ENCODE assay signal across 8 cellular contexts in the genomic region with DNA sequence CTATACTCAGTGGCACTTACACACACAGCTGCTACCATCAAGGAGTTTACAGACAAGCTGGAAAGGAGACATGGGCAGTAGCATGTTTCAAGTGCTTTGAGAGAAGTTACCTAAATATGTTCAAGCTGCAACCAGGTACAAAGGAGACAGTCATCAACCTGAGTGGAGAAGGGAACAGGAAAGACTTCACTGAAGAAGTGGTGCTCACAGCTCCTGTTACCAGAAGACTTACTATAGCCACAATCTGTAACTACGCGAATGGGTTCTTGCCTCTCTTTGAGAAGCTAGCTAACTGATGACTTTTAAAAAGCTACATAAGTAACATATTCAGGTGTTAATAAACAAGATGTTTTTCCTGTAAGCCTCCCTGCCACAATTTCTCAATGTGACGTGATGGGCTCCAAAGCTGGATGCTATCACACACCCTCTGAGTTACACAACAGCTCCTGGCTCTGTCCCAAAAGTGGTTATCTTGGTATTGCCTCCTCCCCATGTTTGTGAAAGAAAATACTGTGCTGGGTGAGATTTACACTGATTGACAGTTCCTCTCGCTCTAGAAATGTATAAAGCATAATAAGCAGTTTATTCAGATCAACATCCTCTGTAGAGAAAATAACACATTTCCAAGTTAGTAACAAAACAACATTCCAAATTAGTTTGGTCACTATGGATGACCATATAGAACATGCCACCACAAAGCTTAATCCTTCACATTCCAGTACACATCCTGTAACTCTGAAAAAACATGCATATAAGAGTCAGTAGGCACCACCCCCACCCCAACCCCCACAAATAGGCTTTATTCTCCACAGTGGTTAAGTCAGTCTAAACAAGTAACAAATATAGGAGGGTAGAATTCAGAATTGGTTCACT.
DNase-seq lines count a peak whose midpoint lies in the region; ATAC-seq and TF ChIP-seq lines count a peak whose summit lies in the region.

No MANE protein-coding gene starts in this region.

- no peak overlapping the region for H3K4me3 Mint-ChIP-seq in activated T-cell treated with anti-CD3 and anti-CD28 coated beads, Interleukin-2, amount 50 U/mL, for 4 hours

- no peaks in the 10 kb centered on the region for H3K27me3 ChIP-seq in fibroblast of lung (ENCODE audit: control insufficient read depth, insufficient read depth, low read length)
- H3K27me3 ChIP-seq in osteoblast (ENCODE audit: insufficient read depth, low read length) = no peaks in the 10 kb centered on the region

- H3K27me3 Mint-ChIP-seq in activated T-cell treated with anti-CD3 and anti-CD28 coated beads, Interleukin-2, amount 50 U/mL, for 4 hours (ENCODE audit: low read depth) = no peaks in the 10 kb centered on the region

- no peak overlapping the region for H3K9ac ChIP-seq in fibroblast of lung (ENCODE audit: insufficient read depth, low read length)

- H3K36me3 Mint-ChIP-seq in activated T-cell treated with anti-CD3 and anti-CD28 coated beads, Interleukin-2, amount 50 U/mL, for 4 hours (ENCODE audit: insufficient read depth) = peaks cover 9% of the 10 kb centered on the region

- H3K4me1 ChIP-seq in fibroblast of lung (ENCODE audit: control insufficient read depth, extremely low read depth, insufficient read depth, low read length) = peaks cover 17% of the 10 kb centered on the region
- peaks cover 28% of the 10 kb centered on the region for H3K4me1 ChIP-seq in osteoblast (ENCODE audit: insufficient read depth, low read length)

- H2AFZ ChIP-seq in fibroblast of lung (ENCODE audit: low read length) (no peak overlapping the region), osteoblast (ENCODE audit: low read length) (no peak overlapping the region)

- H3K9me3 Mint-ChIP-seq in activated T-cell treated with anti-CD3 and anti-CD28 coated beads, Interleukin-2, amount 50 U/mL, for 4 hours = no peaks in the 10 kb centered on the region

- H3K27ac ChIP-seq in fibroblast of lung (ENCODE audit: insufficient read depth, low read length) (peak overlapping the region; percentile 61), osteoblast (ENCODE audit: low read depth, low read length) (peak overlapping the region; percentile 94)

- peaks cover 22% of the 10 kb centered on the region for H3K79me2 ChIP-seq in fibroblast of lung (ENCODE audit: control insufficient read depth, insufficient read depth, low read length)
- peaks cover 53% of the 10 kb centered on the region for H3K79me2 ChIP-seq in osteoblast (ENCODE audit: insufficient read depth, low read length)

- H3K9me3 ChIP-seq in fibroblast of lung (ENCODE audit: control insufficient read depth, insufficient read depth, low read depth, low read length) (no peaks in the 10 kb centered on the region), osteoblast (ENCODE audit: low read depth, low read length) (no peaks in the 10 kb centered on the region)

- no peak for ATAC-seq in HG02852 (IDR thresholded peaks at IDR 0.05; ENCODE audit: unreplicated experiment)
- no peak for ATAC-seq in activated T-cell treated with anti-CD3 and anti-CD28 coated beads, Interleukin-2, amount 50 U/mL, for 4 hours

- DNase-seq in EL = peak; percentile 92
- DNase-seq in OCI-M1 (lab: John Stamatoyannopoulos, UW) = peak; percentile 96
- peak; percentile 86 to 89 for DNase-seq in fibroblast of lung (ENCODE audit: low read depth in 2 of 2)
- DNase-seq in osteoblast (ENCODE audit: insufficient read length, low spot score, missing footprints) = no peak
- DNase-seq in activated T-cell treated with anti-CD3 and anti-CD28 coated beads, Interleukin-2, amount 50 U/mL, for 4 hours = no peak
- DNase-seq in SHP77 treated with DMSO at 0.1 percent for 48 hours (lab: John Stamatoyannopoulos, UW) = no peak
- DNase-seq in D341Med (ENCODE audit: low spot score) = no peak

- H3K36me3 ChIP-seq in fibroblast of lung (ENCODE audit: control insufficient read depth, insufficient read depth, low read length) (no peaks in the 10 kb centered on the region), osteoblast (ENCODE audit: insufficient read depth, low read length) (no peaks in the 10 kb centered on the region)

- H3K4me3 ChIP-seq in fibroblast of lung (replicated peaks in 1 of 4; ENCODE audit: control extremely low read depth in 1 of 4, insufficient read depth in 1 of 4, low read depth in 3 of 4, low read length in 4 of 4) (no peak overlapping the region), osteoblast (ENCODE audit: insufficient read depth, low read length) (peak overlapping the region; percentile 5)

- peak overlapping the region; percentile 65 for H3K4me2 ChIP-seq in fibroblast of lung (ENCODE audit: extremely low read depth, insufficient read depth, low read length)
- H3K4me2 ChIP-seq in osteoblast (ENCODE audit: insufficient read depth, low read length) = peak overlapping the region; percentile 72

- peaks cover 59% of the 10 kb centered on the region for H3K4me1 Mint-ChIP-seq in activated T-cell treated with anti-CD3 and anti-CD28 coated beads, Interleukin-2, amount 50 U/mL, for 4 hours (ENCODE audit: low read depth)

- TF ChIP-seq CTCF in fibroblast of lung (conservative IDR thresholded peaks at IDR 0.05 in 1 of 2, IDR thresholded peaks at IDR 0.05 in 1 of 2; ENCODE audit: low read depth in 1 of 2, low read length in 2 of 2) (no peak), osteoblast (IDR thresholded peaks at IDR 0.05; ENCODE audit: extremely low read depth, low read depth, low read length) (no peak)

- no peaks in the 10 kb centered on the region for H4K20me1 ChIP-seq in fibroblast of lung (ENCODE audit: control insufficient read depth, extremely low read depth, insufficient read depth, low read length)
- no peaks in the 10 kb centered on the region for H4K20me1 ChIP-seq in osteoblast (ENCODE audit: insufficient read depth, low read length)

Comparison
In these comparisons a context has a peak if more than half of its experiments do, and no peak if none do; other contexts are left out.
1. DNase-seq: peak in EL (single experiment), OCI-M1 (single experiment) and fibroblast of lung (2 of 2); none in osteoblast (single experiment), activated T-cell treated with anti-CD3 and anti-CD28 coated beads, Interleukin-2, amount 50 U/mL, for 4 hours (single experiment), SHP77 treated with DMSO at 0.1 percent for 48 hours (single experiment) and D341Med (single experiment).